ENCODE assay signal across 11 cellular contexts in genomic region chr4:174154455-174154854, GRCh38.
DNase-seq lines count a peak whose midpoint lies in the region; ATAC-seq and TF ChIP-seq lines count a peak whose summit lies in the region.
"Had no signal": no experiment of that assay in that cellular context is flagged by ENCODE, and none has a peak within 500 bp of the region (broad histone marks: within the 10 kb centered on the region; RNA-seq: fewer than 3 reads in every experiment).

No MANE protein-coding gene starts in this region.

- no peak for TF ChIP-seq CTCF in WI38 (IDR thresholded peaks at IDR 0.05; ENCODE audit: low read depth, low read length)

- ATAC-seq in left ventricle myocardium superior, result peak; percentile 72

- intact Hi-C loops in left ventricle myocardium superior (cut with micrococcal nuclease), result no loop called here

- H3K4me1 ChIP-seq in subcutaneous abdominal adipose tissue (ENCODE audit: control insufficient read depth in 5 of 5, insufficient read depth in 5 of 5, low read length in 5 of 5), result no peaks in the 10 kb centered on the region

- no peak overlapping the region for H3K9ac ChIP-seq in subcutaneous abdominal adipose tissue (ENCODE audit: low read length in 5 of 5)

- no peaks in the 10 kb centered on the region for H3K27me3 ChIP-seq in subcutaneous abdominal adipose tissue (ENCODE audit: control insufficient read depth in 5 of 5, insufficient read depth in 4 of 5, low read length in 5 of 5)

- no peaks in the 10 kb centered on the region for H3K36me3 ChIP-seq in subcutaneous abdominal adipose tissue (ENCODE audit: control insufficient read depth in 5 of 5, insufficient read depth in 5 of 5, low read length in 5 of 5)

- H3K9me3 ChIP-seq in subcutaneous abdominal adipose tissue (ENCODE audit: control insufficient read depth in 5 of 5, low read length in 5 of 5), result no peaks in the 10 kb centered on the region

- peak; percentile 45 for DNase-seq in HPDE6-E6E7 (ENCODE audit: extremely low spot score)
- no peak for DNase-seq in left ventricle myocardium superior
- DNase-seq in HuH-7 (ENCODE audit: low spot score), result no peak
- no peak for DNase-seq in activated CD8-positive, alpha-beta memory T cell treated with anti-CD3 and anti-CD28 coated beads, Interleukin-2, amount 50 U/mL, for 48 hours
- no peak for DNase-seq in activated T-cell treated with anti-CD3 and anti-CD28 coated beads, Interleukin-2, amount 50 U/mL, for 1 hour
- DNase-seq in UCSD-AML1 (lab: John Stamatoyannopoulos, UW; ENCODE audit: unreplicated experiment), result no peak
- DNase-seq: activated CD4-positive, CD25-positive, alpha-beta regulatory T cell treated with anti-CD3 and anti-CD28 coated beads, Interleukin-2, amount 50 U/mL, for 72 hours; caudate nucleus; kidney glomerular epithelial cell had no signal

- no peak overlapping the region for H3K27ac ChIP-seq in subcutaneous abdominal adipose tissue (ENCODE audit: low read depth, low read length)

- H3K4me3 ChIP-seq in WI38 (ENCODE audit: low read depth, low read length), result peak overlapping the region; percentile 34; the same call in 1 of the 2 replicates
- H3K4me3 ChIP-seq in subcutaneous abdominal adipose tissue (ENCODE audit: low read depth in 1 of 5, low read length in 5 of 5), result peak overlapping the region in 3 of 5 donors; percentile 18 to 55 (median 42)
